8 cellular contexts compared by ENCODE assay signal in genomic region chr18:24426398-24427294, GRCh38. TPM values are rescaled to one million over a fixed set of nuclear protein-coding genes. Genes with fewer than 3 reads are reported as not detected.
DNase-seq lines count a peak whose midpoint lies in the region; ATAC-seq, FAIRE-seq and TF ChIP-seq lines count a peak whose summit lies in the region.

TSS of gene IMPACT (plus strand) at chr18:24426670. CDS start at chr18:24426757, 87 bp downstream.

- CTCF ChIA-PET in naive thymus-derived CD4-positive, alpha-beta T cell (lab: Charles Lee) = no interaction called here

- peaks cover 5% of the 10 kb centered on the region for H3K9me3 Mint-ChIP-seq in activated T-helper 17 cell treated with anti-CD3 and anti-CD28 coated beads, Interleukin-2, amount 50 U/mL, for 72 hours
- peaks cover 2 to 22% (median 13%) of the 10 kb centered on the region in 11 donors for H3K9me3 Mint-ChIP-seq in naive thymus-derived CD4-positive, alpha-beta T cell
- H3K9me3 Mint-ChIP-seq in stimulated activated memory B cell treated with anti-CD40 and anti-IgM and Interleukin-4, amounts not matched to agents 10 μg/mL and 1 μg/mL and 100 μg/mL, for 72 hours = peaks cover 5% of the 10 kb centered on the region

- FAIRE-seq in D721Med (lab: Jason Lieb, UNC) (no peak), HTR-8/SVneo (lab: Jason Lieb, UNC) (no peak), RCC 7860 (lab: Jason Lieb, UNC) (no peak)

- no peaks in the 10 kb centered on the region for H3K36me3 ChIP-seq in naive thymus-derived CD4-positive, alpha-beta T cell (ENCODE audit: control insufficient read depth in 2 of 3, insufficient read depth in 3 of 3, low read length in 3 of 3)

- no peaks in the 10 kb centered on the region for H3K9me3 ChIP-seq in naive thymus-derived CD4-positive, alpha-beta T cell (ENCODE audit: control insufficient read depth in 2 of 3, low read length in 3 of 3)

- peaks cover 6 to 11% of the 10 kb centered on the region in 2 donors for H3K4me1 ChIP-seq in naive thymus-derived CD4-positive, alpha-beta T cell (ENCODE audit: control insufficient read depth in 2 of 2, insufficient read depth in 2 of 2, low read length in 2 of 2)

- H3K36me3 Mint-ChIP-seq in activated T-helper 17 cell treated with anti-CD3 and anti-CD28 coated beads, Interleukin-2, amount 50 U/mL, for 72 hours (ENCODE audit: low read depth) = peaks cover 7% of the 10 kb centered on the region
- H3K36me3 Mint-ChIP-seq in naive thymus-derived CD4-positive, alpha-beta T cell = peaks cover 8 to 35% (median 27%) of the 10 kb centered on the region in 5 donors
- H3K36me3 Mint-ChIP-seq in stimulated activated memory B cell treated with anti-CD40 and anti-IgM and Interleukin-4, amounts not matched to agents 10 μg/mL and 1 μg/mL and 100 μg/mL, for 72 hours = peaks cover 17% of the 10 kb centered on the region

- intact Hi-C loops in naive thymus-derived CD4-positive, alpha-beta T cell (cut with micrococcal nuclease) = loop anchor here (1.0 to 10.0 kb wide), 3 partner anchors 29 to 1492 kb away; partner anchors contain the start of genes OSBPL1A (in 2 of the 2) and RBBP8 (in 1 of the 2)

- H3K4me3 Mint-ChIP-seq in activated T-helper 17 cell treated with anti-CD3 and anti-CD28 coated beads, Interleukin-2, amount 50 U/mL, for 72 hours = peak within 1 kb of the TSS; percentile 80
- H3K4me3 Mint-ChIP-seq in naive thymus-derived CD4-positive, alpha-beta T cell = peak within 1 kb of the TSS; percentile 86 to 93 (median 91)
- peak within 1 kb of the TSS; percentile 98 for H3K4me3 Mint-ChIP-seq in stimulated activated memory B cell treated with anti-CD40 and anti-IgM and Interleukin-4, amounts not matched to agents 10 μg/mL and 1 μg/mL and 100 μg/mL, for 72 hours

- H3K4me3 ChIP-seq in fibroblast of mammary gland (ENCODE audit: control insufficient read depth, low read depth, low read length) = peak within 1 kb of the TSS; percentile 76
- H3K4me3 ChIP-seq in naive thymus-derived CD4-positive, alpha-beta T cell (ENCODE audit: low read length) = peak within 1 kb of the TSS; percentile 70

- H3K4me1 Mint-ChIP-seq in activated T-helper 17 cell treated with anti-CD3 and anti-CD28 coated beads, Interleukin-2, amount 50 U/mL, for 72 hours = peaks cover 11% of the 10 kb centered on the region
- H3K4me1 Mint-ChIP-seq in naive thymus-derived CD4-positive, alpha-beta T cell = peaks cover 10 to 32% (median 25%) of the 10 kb centered on the region in 7 donors
- H3K4me1 Mint-ChIP-seq in stimulated activated memory B cell treated with anti-CD40 and anti-IgM and Interleukin-4, amounts not matched to agents 10 μg/mL and 1 μg/mL and 100 μg/mL, for 72 hours = peaks cover 12% of the 10 kb centered on the region

- peak; percentile 85 for ATAC-seq in GM21367 (IDR thresholded peaks at IDR 0.05; ENCODE audit: unreplicated experiment)
- peak; percentile 93 for ATAC-seq in activated T-helper 17 cell treated with anti-CD3 and anti-CD28 coated beads, Interleukin-2, amount 50 U/mL, for 72 hours (replicated peaks)
- ATAC-seq in naive thymus-derived CD4-positive, alpha-beta T cell = peak; percentile 95
- peak; percentile 96 for ATAC-seq in stimulated activated memory B cell treated with anti-CD40 and anti-IgM and Interleukin-4, amounts not matched to agents 10 μg/mL and 1 μg/mL and 100 μg/mL, for 72 hours

- TF ChIP-seq CTCF in D721Med (IDR thresholded peaks at IDR 0.05; ENCODE audit: insufficient read depth, missing control alignments) (no peak), fibroblast of mammary gland (conservative IDR thresholded peaks at IDR 0.05; ENCODE audit: control insufficient read depth, insufficient read depth, low read depth, low read length) (no peak)

- DNase-seq in D721Med (ENCODE audit: insufficient read length, low spot score) = peak; percentile 78
- peak; percentile 77 for DNase-seq in HTR-8/SVneo (ENCODE audit: insufficient read length, low spot score)
- DNase-seq in RCC 7860 (ENCODE audit: low spot score) = peak; percentile 47
- peak; percentile 72 for DNase-seq in fibroblast of mammary gland (ENCODE audit: low read depth)
- DNase-seq in naive thymus-derived CD4-positive, alpha-beta T cell = peak; percentile 50 to 87 (median 77)

- POLR2A ChIA-PET in naive thymus-derived CD4-positive, alpha-beta T cell (lab: Charles Lee) = interaction anchor here (1.6 kb wide), 1 partner anchor 29 kb away, joined by 5 read pairs; the partner anchor contains the start of gene OSBPL1A

- peak within 1 kb of the TSS; percentile 80 for H3K27ac Mint-ChIP-seq in activated T-helper 17 cell treated with anti-CD3 and anti-CD28 coated beads, Interleukin-2, amount 50 U/mL, for 72 hours
- H3K27ac Mint-ChIP-seq in naive thymus-derived CD4-positive, alpha-beta T cell = peak within 1 kb of the TSS; percentile 73 to 92 (median 88)
- peak within 1 kb of the TSS; percentile 96 for H3K27ac Mint-ChIP-seq in stimulated activated memory B cell treated with anti-CD40 and anti-IgM and Interleukin-4, amounts not matched to agents 10 μg/mL and 1 μg/mL and 100 μg/mL, for 72 hours

- no peaks in the 10 kb centered on the region for H3K27me3 ChIP-seq in naive thymus-derived CD4-positive, alpha-beta T cell (ENCODE audit: control insufficient read depth in 2 of 2, insufficient read depth in 2 of 2, low read length in 2 of 2)

- peaks cover 15% of the 10 kb centered on the region for H3K27me3 Mint-ChIP-seq in activated T-helper 17 cell treated with anti-CD3 and anti-CD28 coated beads, Interleukin-2, amount 50 U/mL, for 72 hours
- H3K27me3 Mint-ChIP-seq in naive thymus-derived CD4-positive, alpha-beta T cell = peaks cover 22 to 35% (median 28%) of the 10 kb centered on the region in 5 donors
- peaks cover 32% of the 10 kb centered on the region for H3K27me3 Mint-ChIP-seq in stimulated activated memory B cell treated with anti-CD40 and anti-IgM and Interleukin-4, amounts not matched to agents 10 μg/mL and 1 μg/mL and 100 μg/mL, for 72 hours

- H3K27ac ChIP-seq in naive thymus-derived CD4-positive, alpha-beta T cell (ENCODE audit: low read depth, low read length) = peak within 1 kb of the TSS; percentile 68

RNA-seq across cellular contexts. Expression of gene IMPACT, which starts in this region (rescaled TPM):
- 10 to 100 TPM in 1 of 2 donors, 1 to 10 TPM in 1; 8.9 to 13.0 TPM for total RNA-seq in activated T-helper 17 cell treated with anti-CD3 and anti-CD28 coated beads, Interleukin-2, amount 50 U/mL, for 72 hours
- total RNA-seq in naive thymus-derived CD4-positive, alpha-beta T cell = 10 to 100 TPM in 4 of 5 experiments, 1 to 10 TPM in 1; 7.8 to 17.5 (median 15.5) TPM
- 10 to 100 TPM in 1 of 2 donors, 1 to 10 TPM in 1; 9.8 to 21.1 TPM for polyA plus RNA-seq in naive thymus-derived CD4-positive, alpha-beta T cell

Comparison
In these comparisons a context has a peak if more than half of its experiments do, and no peak if none do; other contexts are left out.
1. Peak in every context shown above with its lines: DNase-seq, ATAC-seq, H3K4me3 ChIP-seq and H3K27ac ChIP-seq.